Comparison of ENCODE assay signal across 25 cellular contexts in the genomic region with DNA sequence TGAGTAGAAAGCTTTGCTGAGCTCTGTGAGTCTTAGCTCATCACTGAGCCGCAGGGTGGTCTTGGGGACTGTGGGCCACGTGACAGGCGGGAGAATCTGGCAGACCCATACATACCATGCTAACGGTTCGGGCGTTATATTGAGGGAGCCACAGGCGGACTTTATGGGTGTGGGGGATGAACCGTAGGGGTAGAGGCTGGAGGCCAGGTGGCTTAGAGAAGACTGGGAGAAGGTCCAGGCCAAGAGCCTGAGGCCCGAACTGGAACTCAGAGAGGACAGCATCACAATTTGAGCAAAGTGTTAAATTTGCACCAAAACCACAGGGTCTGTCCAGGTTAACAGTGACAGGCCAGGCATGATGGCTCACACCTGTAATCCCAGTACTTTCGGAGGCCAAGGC. TPM values are rescaled to one million over a fixed set of nuclear protein-coding genes. Genes with fewer than 3 reads are reported as not detected.
DNase-seq lines count a peak whose midpoint lies in the region; ATAC-seq and TF ChIP-seq lines count a peak whose summit lies in the region.
"Had no signal": no experiment of that assay in that cellular context is flagged by ENCODE, and none has a peak within 500 bp of the region (broad histone marks: within the 10 kb centered on the region; RNA-seq: fewer than 3 reads in every experiment).

No MANE protein-coding gene starts in this region.

- H2AK5ac ChIP-seq in H9 (ENCODE audit: insufficient read length, low read length) = no peak overlapping the region
- H2AK5ac ChIP-seq in mesenchymal stem cell (ENCODE audit: low read length, severe bottlenecking) = no peak overlapping the region

- H3K9me3 ChIP-seq in H9 (ENCODE audit: control insufficient read depth, low read depth, low read length) (no peaks in the 10 kb centered on the region), mesenchymal stem cell (ENCODE audit: control insufficient read depth, low read length) (no peaks in the 10 kb centered on the region)
- H3K9me3 ChIP-seq: BLaER1 treated with 17β-estradiol and CSF1 and Interleukin-3, amounts not matched to agents 10 nM and 100 nM; testis; uterus had no signal

- H3K36me3 ChIP-seq in mesenchymal stem cell (ENCODE audit: control insufficient read depth in 1 of 2, insufficient read depth in 2 of 2, low read depth in 1 of 2, low read length in 2 of 2) = peaks cover 62 to 67% of the 10 kb centered on the region in 2 experiments
- H3K36me3 ChIP-seq: uterus had no signal

- no peaks in the 10 kb centered on the region for H3K9me3 Mint-ChIP-seq in activated T-cell treated with anti-CD3 and anti-CD28 coated beads, Interleukin-2, amount 50 U/mL, for 24 hours
- H3K9me3 Mint-ChIP-seq in H9 (peaks cover 0 to 3% of the 10 kb centered on the region in 2 experiments; a peak in 1 of 5 replicates), progenitor cell of endocrine pancreas (ENCODE audit: low read depth) (no peaks in the 10 kb centered on the region)
- H3K9me3 Mint-ChIP-seq in activated naive CD8-positive, alpha-beta T cell treated with anti-CD3 and anti-CD28 coated beads, Interleukin-2, amount 50 U/mL, for 24 hours = no peaks in the 10 kb centered on the region

- H2BK5ac ChIP-seq in H9 (ENCODE audit: insufficient read length, low read length) = no peak overlapping the region
- H2BK5ac ChIP-seq in mesenchymal stem cell (ENCODE audit: low read depth, low read length, poor library complexity, severe bottlenecking) = no peak overlapping the region

- H4K5ac ChIP-seq in H9 (ENCODE audit: insufficient read length, low read depth, low read length) = no peak overlapping the region

- no peak overlapping the region for H3K4me3 Mint-ChIP-seq in activated T-cell treated with anti-CD3 and anti-CD28 coated beads, Interleukin-2, amount 50 U/mL, for 24 hours
- H3K4me3 Mint-ChIP-seq in H9 = no peak overlapping the region
- no peak overlapping the region for H3K4me3 Mint-ChIP-seq in activated naive CD8-positive, alpha-beta T cell treated with anti-CD3 and anti-CD28 coated beads, Interleukin-2, amount 50 U/mL, for 24 hours
- no peak overlapping the region for H3K4me3 Mint-ChIP-seq in progenitor cell of endocrine pancreas (ENCODE audit: low read depth)

- H3T11ph ChIP-seq in H9 (ENCODE audit: low read length) = no peak overlapping the region

- no peak for ATAC-seq in activated naive CD8-positive, alpha-beta T cell treated with anti-CD3 and anti-CD28 coated beads, Interleukin-2, amount 50 U/mL, for 24 hours

- H2BK15ac ChIP-seq in H9 (ENCODE audit: low read depth, low read length) = no peak overlapping the region
- no peak overlapping the region for H2BK15ac ChIP-seq in mesenchymal stem cell (ENCODE audit: low read depth, poor library complexity, severe bottlenecking)

- no peak overlapping the region for H3K56ac ChIP-seq in H9 (ENCODE audit: insufficient read length, low read depth, low read length)

- no peaks in the 10 kb centered on the region for H3K23me2 ChIP-seq in H9 (ENCODE audit: insufficient read length, low read depth, low read length, poor library complexity, severe bottlenecking)

- H3K27me3 ChIP-seq in H9 (ENCODE audit: insufficient read depth, low read length) (no peaks in the 10 kb centered on the region), mesenchymal stem cell (ENCODE audit: control insufficient read depth in 1 of 2, insufficient read depth in 1 of 2, low read length in 2 of 2) (no peaks in the 10 kb centered on the region)
- H3K27me3 ChIP-seq: BLaER1 treated with 17β-estradiol and CSF1 and Interleukin-3, amounts not matched to agents 10 nM and 100 nM; testis; uterus had no signal

- H3K18ac ChIP-seq in H9 (ENCODE audit: insufficient read length, low read depth, low read length) (no peak overlapping the region), mesenchymal stem cell (ENCODE audit: low read depth in 1 of 2, low read length in 2 of 2) (no peak overlapping the region)

- H2BK12ac ChIP-seq in H9 (ENCODE audit: insufficient read length, low read depth, low read length) = no peak overlapping the region
- H2BK12ac ChIP-seq in mesenchymal stem cell (ENCODE audit: low read length in 2 of 2) = no peak overlapping the region

- H3K23ac ChIP-seq in H9 (ENCODE audit: insufficient read length, low read depth, low read length) (no peak overlapping the region), mesenchymal stem cell (ENCODE audit: low read length in 2 of 2) (no peak overlapping the region)

- H2BK120ac ChIP-seq in H9 (ENCODE audit: low read depth, low read length, poor library complexity, severe bottlenecking) = no peak overlapping the region
- no peak overlapping the region for H2BK120ac ChIP-seq in mesenchymal stem cell (ENCODE audit: low read depth, low read length)

- no peak overlapping the region for H3K4ac ChIP-seq in H9 (ENCODE audit: low read depth, low read length)
- no peak overlapping the region for H3K4ac ChIP-seq in mesenchymal stem cell (ENCODE audit: low read depth in 1 of 2, low read length in 2 of 2)

- H4K8ac ChIP-seq in H9 (replicated peaks; ENCODE audit: insufficient read length, low read depth, low read length) (no peak overlapping the region), mesenchymal stem cell (ENCODE audit: low read length) (no peak overlapping the region)

- no peak overlapping the region for H2BK20ac ChIP-seq in H9 (ENCODE audit: low read depth, low read length, poor library complexity, severe bottlenecking)

- H4K20me1 ChIP-seq in H9 (ENCODE audit: control insufficient read depth, insufficient read depth, insufficient read length) = peaks cover 2% of the 10 kb centered on the region

- no peaks in the 10 kb centered on the region for H3K4me1 ChIP-seq in H9 (ENCODE audit: insufficient read depth, low read length)
- H3K4me1 ChIP-seq in mesenchymal stem cell (ENCODE audit: control insufficient read depth, insufficient read depth, low read depth, low read length) = peaks cover 2% of the 10 kb centered on the region

- H4K91ac ChIP-seq in H9 (ENCODE audit: insufficient read length, low read depth, low read length) = no peak overlapping the region
- no peak overlapping the region for H4K91ac ChIP-seq in mesenchymal stem cell (ENCODE audit: low read length)

- peaks cover 4% of the 10 kb centered on the region; the same call in 1 of the 2 replicates for H3K79me2 ChIP-seq in H9 (ENCODE audit: insufficient read depth, low read length)

- H3K27me3 Mint-ChIP-seq in activated T-cell treated with anti-CD3 and anti-CD28 coated beads, Interleukin-2, amount 50 U/mL, for 24 hours = no peaks in the 10 kb centered on the region
- H3K27me3 Mint-ChIP-seq in H9 (ENCODE audit: low read depth) = no peaks in the 10 kb centered on the region
- no peaks in the 10 kb centered on the region for H3K27me3 Mint-ChIP-seq in activated naive CD8-positive, alpha-beta T cell treated with anti-CD3 and anti-CD28 coated beads, Interleukin-2, amount 50 U/mL, for 24 hours
- H3K27me3 Mint-ChIP-seq in progenitor cell of endocrine pancreas = no peaks in the 10 kb centered on the region

- H3K27ac Mint-ChIP-seq in activated T-cell treated with anti-CD3 and anti-CD28 coated beads, Interleukin-2, amount 50 U/mL, for 24 hours = peak overlapping the region; percentile 95
- H3K27ac Mint-ChIP-seq in H9 (peak overlapping the region in 2 of 3 experiments; percentile 39 to 65; a peak in 3 of 7 replicates), progenitor cell of endocrine pancreas (peak overlapping the region; percentile 78)
- H3K27ac Mint-ChIP-seq in activated naive CD8-positive, alpha-beta T cell treated with anti-CD3 and anti-CD28 coated beads, Interleukin-2, amount 50 U/mL, for 24 hours = peak overlapping the region; percentile 72

- peaks cover 67% of the 10 kb centered on the region for H3K4me1 Mint-ChIP-seq in activated T-cell treated with anti-CD3 and anti-CD28 coated beads, Interleukin-2, amount 50 U/mL, for 24 hours (ENCODE audit: low read depth)
- H3K4me1 Mint-ChIP-seq in H9 (peaks cover 8 to 18% of the 10 kb centered on the region in 2 experiments), progenitor cell of endocrine pancreas (ENCODE audit: low read depth) (peaks cover 16% of the 10 kb centered on the region)
- peaks cover 69% of the 10 kb centered on the region for H3K4me1 Mint-ChIP-seq in activated naive CD8-positive, alpha-beta T cell treated with anti-CD3 and anti-CD28 coated beads, Interleukin-2, amount 50 U/mL, for 24 hours

- peaks cover 98% of the 10 kb centered on the region for H3K36me3 Mint-ChIP-seq in activated T-cell treated with anti-CD3 and anti-CD28 coated beads, Interleukin-2, amount 50 U/mL, for 24 hours (ENCODE audit: low read depth)
- peaks cover 58 to 85% (median 84%) of the 10 kb centered on the region in 3 experiments for H3K36me3 Mint-ChIP-seq in H9 (ENCODE audit: insufficient read depth in 1 of 3, low read depth in 3 of 3)
- H3K36me3 Mint-ChIP-seq in activated naive CD8-positive, alpha-beta T cell treated with anti-CD3 and anti-CD28 coated beads, Interleukin-2, amount 50 U/mL, for 24 hours (ENCODE audit: low read depth) = peaks cover 72% of the 10 kb centered on the region
- H3K36me3 Mint-ChIP-seq in progenitor cell of endocrine pancreas (ENCODE audit: insufficient read depth) = peaks cover 32% of the 10 kb centered on the region

- H3K27ac ChIP-seq in H9 (ENCODE audit: insufficient read length, low read depth, low read length) (no peak overlapping the region), mesenchymal stem cell (ENCODE audit: low read length, poor library complexity, severe bottlenecking) (no peak overlapping the region)
- H3K27ac ChIP-seq: epithelial cell of prostate, HL-60, SK-N-MC had no signal

- H2AFZ ChIP-seq in H9 (ENCODE audit: low read length) (no peak overlapping the region), mesenchymal stem cell (ENCODE audit: low read depth, low read length) (no peak overlapping the region)

- no CpG with 5 or more reads among the region's 10 CpGs for WGBS in H9 (ENCODE audit: extremely low coverage, insufficient read length, low lambda C conversion rate)
- 98% methylated on average over 10 of the region's 10 CpGs for WGBS in mesenchymal stem cell

- TF ChIP-seq CTCF in H9 (conservative IDR thresholded peaks at IDR 0.05) (no peak), progenitor cell of endocrine pancreas (IDR thresholded peaks at IDR 0.05; ENCODE audit: unreplicated experiment) (no peak)

- H3K9ac ChIP-seq in H9 (ENCODE audit: extremely low read depth, insufficient read length, low read length) (no peak overlapping the region), mesenchymal stem cell (ENCODE audit: low read length) (no peak overlapping the region)

- no peak overlapping the region for H3K4me3 ChIP-seq in mesenchymal stem cell (ENCODE audit: insufficient read depth in 1 of 2, low read depth in 1 of 2, low read length in 2 of 2)
- H3K4me3 ChIP-seq: BLaER1 treated with 17β-estradiol and CSF1 and Interleukin-3, amounts not matched to agents 10 nM and 100 nM; SK-N-MC; testis; uterus had no signal

- H3K4me2 ChIP-seq in H9 (ENCODE audit: insufficient read depth, insufficient read length, low read length) (no peak overlapping the region), mesenchymal stem cell (ENCODE audit: low read length, poor library complexity, severe bottlenecking) (no peak overlapping the region)

- H3K14ac ChIP-seq in H9 (ENCODE audit: insufficient read depth, low read length) = no peak overlapping the region
- no peak overlapping the region for H3K14ac ChIP-seq in mesenchymal stem cell (ENCODE audit: low read length in 2 of 2)

- DNase-seq in activated T-cell treated with anti-CD3 and anti-CD28 coated beads, Interleukin-2, amount 50 U/mL, for 24 hours = no peak
- DNase-seq in activated T-cell treated with anti-CD3 and anti-CD28 coated beads, Interleukin-2, amount 50 U/mL, for 48 hours = no peak
- DNase-seq in H9 = no peak
- no peak for DNase-seq in activated naive CD8-positive, alpha-beta T cell treated with anti-CD3 and anti-CD28 coated beads, Interleukin-2, amount 50 U/mL, for 24 hours
- no peak for DNase-seq in progenitor cell of endocrine pancreas (ENCODE audit: low spot score, unreplicated experiment)
- no peak for DNase-seq in NCI-H1105 treated with DMSO at 0.1 percent for 48 hours (lab: John Stamatoyannopoulos, UW)
- DNase-seq in NCI-H2107 treated with DMSO at 0.1 percent for 48 hours (lab: John Stamatoyannopoulos, UW; ENCODE audit: unreplicated experiment) = no peak
- DNase-seq in mesenchymal stem cell = no peak
- DNase-seq: ACHN; activated CD4-positive, alpha-beta T cell treated with anti-CD3 and anti-CD28 coated beads, Interleukin-2, amount 50 U/mL, for 1 hour; activated naive CD4-positive, alpha-beta T cell; central memory CD4-positive, alpha-beta T cell; EL; HCEC 1CT; kidney glomerular epithelial cell; NCI-H187 treated with DMSO at 0.1 percent for 48 hours; nucleus accumbens; small intestine; stimulated activated CD4-positive, alpha-beta T cell treated with anti-CD3 and anti-CD28 coated beads, Interleukin-2, amount 100 ng/mL, for 24 hours; uterus had no signal

- H3K79me1 ChIP-seq in H9 (ENCODE audit: insufficient read depth, low read depth, low read length, poor library complexity, severe bottlenecking) (peaks cover 6% of the 10 kb centered on the region), mesenchymal stem cell (replicated peaks; ENCODE audit: low read length, poor library complexity, severe bottlenecking) (peaks cover 44% of the 10 kb centered on the region)

RNA-seq across cellular contexts. Expression of gene ATF5, which starts 15.3 kb away (rescaled TPM):
- total RNA-seq in H9 (2021) (18.5 and 20.6 TPM in 2 replicates), progenitor cell of endocrine pancreas (14.5 and 15.9 TPM in 2 replicates)
- 28.3 TPM for polyA plus RNA-seq in mesenchymal stem cell (2013, experiment 1 of 2)
- 27.4 TPM for polyA plus RNA-seq in mesenchymal stem cell (2013, experiment 2 of 2)

RNA-seq across cellular contexts. Expression of gene NUP62, which starts 15.6 kb away (rescaled TPM):
- total RNA-seq in H9 (2021) (127 and 137 TPM in 2 replicates), progenitor cell of endocrine pancreas (80.8 and 85.9 TPM in 2 replicates)
- polyA plus RNA-seq in mesenchymal stem cell (2013, experiment 1 of 2) = 33.4 TPM
- polyA plus RNA-seq in mesenchymal stem cell (2013, experiment 2 of 2) = 30.8 TPM

RNA-seq across cellular contexts. Expression of gene IL4I1, which starts 17.0 kb away (rescaled TPM):
- total RNA-seq in H9 (2021) = 0.29 and 0.61 TPM in 2 replicates
- 0.24 and 0.40 TPM in 2 replicates for total RNA-seq in progenitor cell of endocrine pancreas
- 0.36 TPM for polyA plus RNA-seq in mesenchymal stem cell (2013, experiment 1 of 2)
- polyA plus RNA-seq in mesenchymal stem cell (2013, experiment 2 of 2) = 0.30 TPM

RNA-seq across cellular contexts. Expression of gene TBC1D17, which starts 36.2 kb away (rescaled TPM):
- total RNA-seq in H9 (2021) = 33.6 and 33.9 TPM in 2 replicates
- 44.6 and 45.4 TPM in 2 replicates for total RNA-seq in progenitor cell of endocrine pancreas
- 51.0 TPM for polyA plus RNA-seq in mesenchymal stem cell (2013, experiment 1 of 2)
- polyA plus RNA-seq in mesenchymal stem cell (2013, experiment 2 of 2) = 50.4 TPM

RNA-seq across cellular contexts. Expression of gene AKT1S1, which starts 36.6 kb away (rescaled TPM):
- total RNA-seq in H9 (2021) (43.5 and 44.6 TPM in 2 replicates), progenitor cell of endocrine pancreas (41.5 and 48.8 TPM in 2 replicates)
- polyA plus RNA-seq in mesenchymal stem cell (2013, experiment 1 of 2) = 107 TPM
- polyA plus RNA-seq in mesenchymal stem cell (2013, experiment 2 of 2) = 104 TPM
